In genomic region chr19:41887711-41888382, GRCh38 we compare ENCODE assay signal across 1 cellular context.
TF ChIP-seq lines count a peak whose summit lies in the region.

No MANE protein-coding gene starts in this region.

TF ChIP-seq in HepG2, 621 proteins besides CTCF, POLR2A, EP300 and RAD21 (continued from another document and continues in another):
- TF ChIP-seq BCL3 (CRISPR knock-in tag; IDR thresholded peaks at IDR 0.05) (0 out of 2 replicates have a peak, but pooled peaks have one; percentile 72), THRA (CRISPR knock-in tag; IDR thresholded peaks at IDR 0.05; ENCODE audit: borderline replicate concordance) (peak; percentile 69), ZNF282 (IDR thresholded peaks at IDR 0.05; ENCODE audit: partially characterized antibody) (no peak), XRCC5 (optimal IDR thresholded peaks at IDR 0.05; ENCODE audit: low read length) (peak; percentile 82), POLR2AphosphoS2 (IDR thresholded peaks at IDR 0.05; ENCODE audit: low read depth, low read length) (no peak), BCL6 (CRISPR knock-in tag; IDR thresholded peaks at IDR 0.05) (peak; percentile 68), ZNF235 (CRISPR knock-in tag; IDR thresholded peaks at IDR 0.05; ENCODE audit: borderline replicate concordance) (no peak), MIXL1 (CRISPR knock-in tag; IDR thresholded peaks at IDR 0.05) (peak; percentile 54; the same call in 1 of the 2 replicates), POGZ (CRISPR knock-in tag; IDR thresholded peaks at IDR 0.05) (0 out of 2 replicates have a peak, but pooled peaks have one; percentile 21), ZFP91 (CRISPR knock-in tag; IDR thresholded peaks at IDR 0.05; ENCODE audit: borderline replicate concordance) (peak; percentile 84), RFXANK (CRISPR knock-in tag; IDR thresholded peaks at IDR 0.05) (no peak), ZNF383 (CRISPR knock-in tag; IDR thresholded peaks at IDR 0.05; ENCODE audit: borderline replicate concordance) (0 out of 2 replicates have a peak, but pooled peaks have one; percentile 42), ZEB1 (IDR thresholded peaks at IDR 0.05; ENCODE audit: insufficient replicate concordance, low read depth) (peak; percentile 98), KDM5B (CRISPR knock-in tag; IDR thresholded peaks at IDR 0.05; ENCODE audit: borderline replicate concordance) (peak; percentile 34; the same call in 1 of the 2 replicates), HDAC1 (CRISPR knock-in tag; IDR thresholded peaks at IDR 0.05) (peak; percentile 78), SPEN (CRISPR knock-in tag; IDR thresholded peaks at IDR 0.05; ENCODE audit: low read depth) (no peak), ERF (CRISPR knock-in tag; IDR thresholded peaks at IDR 0.05) (peak; percentile 84), ZNF672 (CRISPR knock-in tag; IDR thresholded peaks at IDR 0.05) (no peak), ZMYM4 (CRISPR knock-in tag; IDR thresholded peaks at IDR 0.05) (no peak), JUNB (CRISPR knock-in tag; IDR thresholded peaks at IDR 0.05; ENCODE audit: borderline replicate concordance) (peak; percentile 73; the same call in 1 of the 2 replicates), ZNF441 (CRISPR knock-in tag; IDR thresholded peaks at IDR 0.05; ENCODE audit: borderline replicate concordance) (no peak), MAX (IDR thresholded peaks at IDR 0.05) (peak; percentile 30; the same call in 1 of the 2 replicates), FOXK2 (IDR thresholded peaks at IDR 0.05) (no peak), MED8 (CRISPR knock-in tag; IDR thresholded peaks at IDR 0.05; ENCODE audit: insufficient replicate concordance) (peak; percentile 58), ZBTB33 (CRISPR knock-in tag; IDR thresholded peaks at IDR 0.05) (peak; percentile 55; the same call in 1 of the 2 replicates), SP1 (IDR thresholded peaks at IDR 0.05) (no peak), SP1 (CRISPR knock-in tag; IDR thresholded peaks at IDR 0.05) (peak; percentile 41; the same call in 1 of the 2 replicates), JDP2 (CRISPR knock-in tag; IDR thresholded peaks at IDR 0.05; ENCODE audit: borderline replicate concordance) (no peak), MAF1 (CRISPR knock-in tag; IDR thresholded peaks at IDR 0.05; ENCODE audit: borderline replicate concordance) (no peak), CCDC6 (CRISPR knock-in tag; IDR thresholded peaks at IDR 0.05) (no peak), ARID5B (CRISPR knock-in tag; IDR thresholded peaks at IDR 0.05) (peak; percentile 69)
- TF ChIP-seq, protein P1, sequence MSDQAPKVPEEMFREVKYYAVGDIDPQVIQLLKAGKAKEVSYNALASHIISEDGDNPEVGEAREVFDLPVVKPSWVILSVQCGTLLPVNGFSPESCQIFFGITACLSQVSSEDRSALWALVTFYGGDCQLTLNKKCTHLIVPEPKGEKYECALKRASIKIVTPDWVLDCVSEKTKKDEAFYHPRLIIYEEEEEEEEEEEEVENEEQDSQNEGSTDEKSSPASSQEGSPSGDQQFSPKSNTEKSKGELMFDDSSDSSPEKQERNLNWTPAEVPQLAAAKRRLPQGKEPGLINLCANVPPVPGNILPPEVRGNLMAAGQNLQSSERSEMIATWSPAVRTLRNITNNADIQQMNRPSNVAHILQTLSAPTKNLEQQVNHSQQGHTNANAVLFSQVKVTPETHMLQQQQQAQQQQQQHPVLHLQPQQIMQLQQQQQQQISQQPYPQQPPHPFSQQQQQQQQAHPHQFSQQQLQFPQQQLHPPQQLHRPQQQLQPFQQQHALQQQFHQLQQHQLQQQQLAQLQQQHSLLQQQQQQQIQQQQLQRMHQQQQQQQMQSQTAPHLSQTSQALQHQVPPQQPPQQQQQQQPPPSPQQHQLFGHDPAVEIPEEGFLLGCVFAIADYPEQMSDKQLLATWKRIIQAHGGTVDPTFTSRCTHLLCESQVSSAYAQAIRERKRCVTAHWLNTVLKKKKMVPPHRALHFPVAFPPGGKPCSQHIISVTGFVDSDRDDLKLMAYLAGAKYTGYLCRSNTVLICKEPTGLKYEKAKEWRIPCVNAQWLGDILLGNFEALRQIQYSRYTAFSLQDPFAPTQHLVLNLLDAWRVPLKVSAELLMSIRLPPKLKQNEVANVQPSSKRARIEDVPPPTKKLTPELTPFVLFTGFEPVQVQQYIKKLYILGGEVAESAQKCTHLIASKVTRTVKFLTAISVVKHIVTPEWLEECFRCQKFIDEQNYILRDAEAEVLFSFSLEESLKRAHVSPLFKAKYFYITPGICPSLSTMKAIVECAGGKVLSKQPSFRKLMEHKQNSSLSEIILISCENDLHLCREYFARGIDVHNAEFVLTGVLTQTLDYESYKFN (CRISPR knock-in tag; conservative IDR thresholded peaks at IDR 0.05) = peak; percentile 91
- TF ChIP-seq, protein P2, sequence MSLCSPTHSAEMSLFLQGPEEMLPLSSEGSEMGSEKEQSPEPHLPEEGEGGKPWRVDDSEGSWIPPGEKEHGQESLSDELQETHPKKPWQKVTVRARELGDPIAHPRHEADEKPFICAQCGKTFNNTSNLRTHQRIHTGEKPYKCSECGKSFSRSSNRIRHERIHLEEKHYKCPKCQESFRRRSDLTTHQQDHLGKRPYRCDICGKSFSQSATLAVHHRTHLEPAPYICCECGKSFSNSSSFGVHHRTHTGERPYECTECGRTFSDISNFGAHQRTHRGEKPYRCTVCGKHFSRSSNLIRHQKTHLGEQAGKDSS (CRISPR knock-in tag; IDR thresholded peaks at IDR 0.05; ENCODE audit: borderline replicate concordance, low read depth) = no peak; the same call in 1 of the 2 replicates
- TF ChIP-seq, protein P3, sequence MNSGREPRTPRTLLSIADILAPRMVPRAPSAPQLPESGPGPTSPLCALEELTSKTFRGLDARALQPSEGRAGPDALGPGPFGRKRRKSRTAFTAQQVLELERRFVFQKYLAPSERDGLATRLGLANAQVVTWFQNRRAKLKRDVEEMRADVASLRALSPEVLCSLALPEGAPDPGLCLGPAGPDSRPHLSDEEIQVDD (CRISPR knock-in tag; IDR thresholded peaks at IDR 0.05; ENCODE audit: borderline replicate concordance) = no peak
- TF ChIP-seq, protein P4, sequence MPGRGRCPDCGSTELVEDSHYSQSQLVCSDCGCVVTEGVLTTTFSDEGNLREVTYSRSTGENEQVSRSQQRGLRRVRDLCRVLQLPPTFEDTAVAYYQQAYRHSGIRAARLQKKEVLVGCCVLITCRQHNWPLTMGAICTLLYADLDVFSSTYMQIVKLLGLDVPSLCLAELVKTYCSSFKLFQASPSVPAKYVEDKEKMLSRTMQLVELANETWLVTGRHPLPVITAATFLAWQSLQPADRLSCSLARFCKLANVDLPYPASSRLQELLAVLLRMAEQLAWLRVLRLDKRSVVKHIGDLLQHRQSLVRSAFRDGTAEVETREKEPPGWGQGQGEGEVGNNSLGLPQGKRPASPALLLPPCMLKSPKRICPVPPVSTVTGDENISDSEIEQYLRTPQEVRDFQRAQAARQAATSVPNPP (CRISPR knock-in tag; IDR thresholded peaks at IDR 0.05) = no peak; the same call in 1 of the 2 replicates
